25 cellular contexts compared by ENCODE assay signal in genomic region chr15:25525741-25526140, GRCh38.
"Had no signal": no experiment of that assay in that cellular context is flagged by ENCODE, and none has a peak within 500 bp of the region (broad histone marks: within the 10 kb centered on the region; RNA-seq: fewer than 3 reads in every experiment).

No MANE protein-coding gene starts in this region.

- H3K27ac ChIP-seq: ascending aorta, brain microvascular endothelial cell, coronary artery, dorsolateral prefrontal cortex, left ventricle myocardium inferior, ovary, right lobe of liver, tibial nerve, uterus, WERI-Rb-1 had no signal

- FAIRE-seq: islet of Langerhans had no signal

- H3K36me3 ChIP-seq: ascending aorta, brain microvascular endothelial cell, left ventricle myocardium inferior, ovary, right lobe of liver, tibial nerve, uterus, WERI-Rb-1 had no signal

- H3K27me3 ChIP-seq: ascending aorta, brain microvascular endothelial cell, dorsolateral prefrontal cortex, ovary, right lobe of liver, tibial nerve, uterus had no signal

- H3K4me3 ChIP-seq: ascending aorta, coronary artery, dorsolateral prefrontal cortex, left ventricle myocardium inferior, ovary, right lobe of liver, tibial nerve, uterus had no signal

- H3K9me3 ChIP-seq: ascending aorta, ovary, right lobe of liver, uterus had no signal

- ATAC-seq: activated CD4-positive, CD25-positive, alpha-beta regulatory T cell treated with anti-CD3 and anti-CD28 coated beads, Interleukin-2, amount 50 U/mL, for 24 hours; right lobe of liver had no signal

- DNase-seq: activated CD4-positive, alpha-beta T cell treated with anti-CD3 and anti-CD28 coated beads for 48 hours; activated CD4-positive, alpha-beta T cell treated with anti-CD3 and anti-CD28 coated beads, Interleukin-2, amount 50 U/mL, for 48 hours; activated CD8-positive, alpha-beta memory T cell treated with anti-CD3 and anti-CD28 coated beads for 24 hours; activated effector memory CD4-positive, alpha-beta T cell treated with Interleukin-2 at 50 U/mL for 16 hours; activated naive CD4-positive, alpha-beta T cell treated with Interleukin-2 at 50 U/mL for 16 hours; brain microvascular endothelial cell; dorsolateral prefrontal cortex; effector memory CD4-positive, alpha-beta T cell; foreskin melanocyte; left ventricle myocardium inferior; mammary epithelial cell; naive B cell; nephron progenitor cell; ovary; right lobe of liver; stimulated activated CD4-positive, alpha-beta T cell treated with anti-CD3 and anti-CD28 coated beads, Interleukin-2, amount 100 ng/mL, for 48 hours; stimulated activated naive CD4-positive, alpha-beta T cell treated with Interleukin-2 at 50 U/mL for 16 hours; T1000; uterus; WERI-Rb-1 had no signal

- H3K4me1 ChIP-seq: ascending aorta, left ventricle myocardium inferior, right lobe of liver, tibial nerve, uterus had no signal
